ENCODE assay signal across 1 cellular context in genomic region chr19:5789201-5789795, GRCh38.
TF ChIP-seq lines count a peak whose summit lies in the region.

No MANE protein-coding gene starts in this region.

TF ChIP-seq in H1, 55 proteins besides CTCF, POLR2A, EP300 and RAD21:
- TF ChIP-seq BRCA1 (IDR thresholded peaks at IDR 0.05; ENCODE audit: low read depth, low read length) (no peak), SRF (IDR thresholded peaks at IDR 0.05; ENCODE audit: low read depth, low read length) (no peak), ATF3 (IDR thresholded peaks at IDR 0.05; ENCODE audit: insufficient read depth, low read depth, low read length) (no peak), GTF2F1 (IDR thresholded peaks at IDR 0.05; ENCODE audit: borderline replicate concordance, low read depth, low read length) (no peak), ZNF274 (IDR thresholded peaks at IDR 0.05; ENCODE audit: borderline replicate concordance, extremely low read depth, low read length) (no peak), SIRT6 (IDR thresholded peaks at IDR 0.05; ENCODE audit: low read length) (no peak), POLR2AphosphoS5 (IDR thresholded peaks at IDR 0.05; ENCODE audit: low read depth, low read length) (no peak), CHD2 (IDR thresholded peaks at IDR 0.05; ENCODE audit: low read length) (no peak)
